Comparison of ENCODE assay signal across 1 cellular context in the genomic region with DNA sequence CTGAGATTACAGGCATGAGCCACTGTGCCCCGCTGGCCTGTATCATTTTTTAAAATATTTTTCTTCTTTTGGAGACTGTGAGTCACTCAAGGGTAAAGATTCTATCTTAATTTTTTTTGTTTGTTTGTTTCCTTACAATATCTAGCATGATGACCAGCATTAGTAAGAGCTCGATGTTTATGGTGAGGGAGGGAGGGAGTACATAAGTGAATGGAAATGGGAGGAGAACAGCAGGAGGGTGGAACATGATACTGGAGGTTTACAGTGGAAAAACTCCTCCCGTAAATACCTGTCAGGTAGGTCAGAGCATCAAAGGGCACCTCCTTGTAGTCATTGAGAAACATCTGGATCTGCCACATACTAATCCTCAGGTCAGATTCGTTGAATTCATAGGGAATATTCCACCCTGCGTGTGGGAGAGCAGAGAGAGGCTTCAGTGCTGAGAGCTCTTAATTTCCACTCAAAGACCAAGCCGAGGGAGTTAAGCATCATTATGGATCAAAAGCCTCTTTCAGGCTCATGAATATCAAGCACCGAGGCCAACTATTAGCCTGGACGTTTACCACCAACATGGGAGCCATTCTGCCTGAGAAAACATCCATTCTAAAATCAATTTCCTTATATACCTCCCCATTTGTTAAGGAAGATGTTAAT.
TF ChIP-seq lines count a peak whose summit lies in the region.

No MANE protein-coding gene starts in this region.

TF ChIP-seq in K562, 482 proteins besides CTCF, POLR2A, EP300 and RAD21 (continued from another document):
- TF ChIP-seq, protein P1, sequence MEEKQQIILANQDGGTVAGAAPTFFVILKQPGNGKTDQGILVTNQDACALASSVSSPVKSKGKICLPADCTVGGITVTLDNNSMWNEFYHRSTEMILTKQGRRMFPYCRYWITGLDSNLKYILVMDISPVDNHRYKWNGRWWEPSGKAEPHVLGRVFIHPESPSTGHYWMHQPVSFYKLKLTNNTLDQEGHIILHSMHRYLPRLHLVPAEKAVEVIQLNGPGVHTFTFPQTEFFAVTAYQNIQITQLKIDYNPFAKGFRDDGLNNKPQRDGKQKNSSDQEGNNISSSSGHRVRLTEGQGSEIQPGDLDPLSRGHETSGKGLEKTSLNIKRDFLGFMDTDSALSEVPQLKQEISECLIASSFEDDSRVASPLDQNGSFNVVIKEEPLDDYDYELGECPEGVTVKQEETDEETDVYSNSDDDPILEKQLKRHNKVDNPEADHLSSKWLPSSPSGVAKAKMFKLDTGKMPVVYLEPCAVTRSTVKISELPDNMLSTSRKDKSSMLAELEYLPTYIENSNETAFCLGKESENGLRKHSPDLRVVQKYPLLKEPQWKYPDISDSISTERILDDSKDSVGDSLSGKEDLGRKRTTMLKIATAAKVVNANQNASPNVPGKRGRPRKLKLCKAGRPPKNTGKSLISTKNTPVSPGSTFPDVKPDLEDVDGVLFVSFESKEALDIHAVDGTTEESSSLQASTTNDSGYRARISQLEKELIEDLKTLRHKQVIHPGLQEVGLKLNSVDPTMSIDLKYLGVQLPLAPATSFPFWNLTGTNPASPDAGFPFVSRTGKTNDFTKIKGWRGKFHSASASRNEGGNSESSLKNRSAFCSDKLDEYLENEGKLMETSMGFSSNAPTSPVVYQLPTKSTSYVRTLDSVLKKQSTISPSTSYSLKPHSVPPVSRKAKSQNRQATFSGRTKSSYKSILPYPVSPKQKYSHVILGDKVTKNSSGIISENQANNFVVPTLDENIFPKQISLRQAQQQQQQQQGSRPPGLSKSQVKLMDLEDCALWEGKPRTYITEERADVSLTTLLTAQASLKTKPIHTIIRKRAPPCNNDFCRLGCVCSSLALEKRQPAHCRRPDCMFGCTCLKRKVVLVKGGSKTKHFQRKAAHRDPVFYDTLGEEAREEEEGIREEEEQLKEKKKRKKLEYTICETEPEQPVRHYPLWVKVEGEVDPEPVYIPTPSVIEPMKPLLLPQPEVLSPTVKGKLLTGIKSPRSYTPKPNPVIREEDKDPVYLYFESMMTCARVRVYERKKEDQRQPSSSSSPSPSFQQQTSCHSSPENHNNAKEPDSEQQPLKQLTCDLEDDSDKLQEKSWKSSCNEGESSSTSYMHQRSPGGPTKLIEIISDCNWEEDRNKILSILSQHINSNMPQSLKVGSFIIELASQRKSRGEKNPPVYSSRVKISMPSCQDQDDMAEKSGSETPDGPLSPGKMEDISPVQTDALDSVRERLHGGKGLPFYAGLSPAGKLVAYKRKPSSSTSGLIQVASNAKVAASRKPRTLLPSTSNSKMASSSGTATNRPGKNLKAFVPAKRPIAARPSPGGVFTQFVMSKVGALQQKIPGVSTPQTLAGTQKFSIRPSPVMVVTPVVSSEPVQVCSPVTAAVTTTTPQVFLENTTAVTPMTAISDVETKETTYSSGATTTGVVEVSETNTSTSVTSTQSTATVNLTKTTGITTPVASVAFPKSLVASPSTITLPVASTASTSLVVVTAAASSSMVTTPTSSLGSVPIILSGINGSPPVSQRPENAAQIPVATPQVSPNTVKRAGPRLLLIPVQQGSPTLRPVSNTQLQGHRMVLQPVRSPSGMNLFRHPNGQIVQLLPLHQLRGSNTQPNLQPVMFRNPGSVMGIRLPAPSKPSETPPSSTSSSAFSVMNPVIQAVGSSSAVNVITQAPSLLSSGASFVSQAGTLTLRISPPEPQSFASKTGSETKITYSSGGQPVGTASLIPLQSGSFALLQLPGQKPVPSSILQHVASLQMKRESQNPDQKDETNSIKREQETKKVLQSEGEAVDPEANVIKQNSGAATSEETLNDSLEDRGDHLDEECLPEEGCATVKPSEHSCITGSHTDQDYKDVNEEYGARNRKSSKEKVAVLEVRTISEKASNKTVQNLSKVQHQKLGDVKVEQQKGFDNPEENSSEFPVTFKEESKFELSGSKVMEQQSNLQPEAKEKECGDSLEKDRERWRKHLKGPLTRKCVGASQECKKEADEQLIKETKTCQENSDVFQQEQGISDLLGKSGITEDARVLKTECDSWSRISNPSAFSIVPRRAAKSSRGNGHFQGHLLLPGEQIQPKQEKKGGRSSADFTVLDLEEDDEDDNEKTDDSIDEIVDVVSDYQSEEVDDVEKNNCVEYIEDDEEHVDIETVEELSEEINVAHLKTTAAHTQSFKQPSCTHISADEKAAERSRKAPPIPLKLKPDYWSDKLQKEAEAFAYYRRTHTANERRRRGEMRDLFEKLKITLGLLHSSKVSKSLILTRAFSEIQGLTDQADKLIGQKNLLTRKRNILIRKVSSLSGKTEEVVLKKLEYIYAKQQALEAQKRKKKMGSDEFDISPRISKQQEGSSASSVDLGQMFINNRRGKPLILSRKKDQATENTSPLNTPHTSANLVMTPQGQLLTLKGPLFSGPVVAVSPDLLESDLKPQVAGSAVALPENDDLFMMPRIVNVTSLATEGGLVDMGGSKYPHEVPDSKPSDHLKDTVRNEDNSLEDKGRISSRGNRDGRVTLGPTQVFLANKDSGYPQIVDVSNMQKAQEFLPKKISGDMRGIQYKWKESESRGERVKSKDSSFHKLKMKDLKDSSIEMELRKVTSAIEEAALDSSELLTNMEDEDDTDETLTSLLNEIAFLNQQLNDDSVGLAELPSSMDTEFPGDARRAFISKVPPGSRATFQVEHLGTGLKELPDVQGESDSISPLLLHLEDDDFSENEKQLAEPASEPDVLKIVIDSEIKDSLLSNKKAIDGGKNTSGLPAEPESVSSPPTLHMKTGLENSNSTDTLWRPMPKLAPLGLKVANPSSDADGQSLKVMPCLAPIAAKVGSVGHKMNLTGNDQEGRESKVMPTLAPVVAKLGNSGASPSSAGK (IDR thresholded peaks at IDR 0.05), result no peak
- no peak for TF ChIP-seq ZBTB7A (IDR thresholded peaks at IDR 0.05; ENCODE audit: borderline replicate concordance, control insufficient read depth, low read depth, low read length)
